ENCODE assay signal across 8 cellular contexts in genomic region chr19:17633700-17634099, GRCh38.
"Had no signal": no experiment of that assay in that cellular context is flagged by ENCODE, and none has a peak within 500 bp of the region (broad histone marks: within the 10 kb centered on the region; RNA-seq: fewer than 3 reads in every experiment).

No MANE protein-coding gene starts in this region.

- ATAC-seq: GM12878 had no signal

- FAIRE-seq: G401.6, GM12878, GM12891, GM12892, GM18507, GM19239 had no signal

- DNase-seq: GDM1, GF-D8 had no signal

- H3K4me3 ChIP-seq: GM12878 had no signal
